1 cellular context compared by ENCODE assay signal in the genomic region with DNA sequence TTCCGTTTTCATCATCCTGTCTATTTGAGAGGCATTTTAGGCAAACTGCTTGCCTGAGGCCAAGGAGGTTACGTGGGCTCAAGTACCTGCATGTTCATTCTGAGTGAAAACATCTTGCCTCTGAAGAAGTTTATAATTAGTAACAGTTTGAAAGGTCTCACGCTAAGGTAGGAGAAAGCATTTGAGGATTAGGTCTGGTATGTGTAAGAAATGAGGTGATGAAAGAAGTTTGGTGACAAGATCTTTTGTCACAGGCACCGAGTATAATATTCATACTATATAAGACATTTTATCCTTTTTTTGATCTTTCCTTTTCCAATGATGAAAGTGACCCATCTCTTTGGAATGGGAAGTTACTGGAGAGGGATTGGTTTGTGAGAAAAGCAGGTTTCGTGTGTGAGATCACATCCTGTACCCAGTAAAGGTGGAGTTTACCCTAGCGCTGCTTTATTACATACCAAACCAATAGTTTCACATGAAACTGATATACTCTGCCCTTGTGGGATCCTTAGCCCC.
TF ChIP-seq lines count a peak whose summit lies in the region.

No MANE protein-coding gene starts in this region.

TF ChIP-seq in GM12878, 131 proteins besides CTCF, POLR2A, EP300 and RAD21 (continued from another document):
- no peak for TF ChIP-seq SRF (IDR thresholded peaks at IDR 0.05; ENCODE audit: low read depth in 2 of 2, low read length in 2 of 2)
- TF ChIP-seq RUNX3 (IDR thresholded peaks at IDR 0.05; ENCODE audit: low read length): peak; percentile 46; the same call in 1 of the 2 replicates
- no peak for TF ChIP-seq NR2C2 (IDR thresholded peaks at IDR 0.05; ENCODE audit: borderline replicate concordance, control insufficient read depth, insufficient read length, low read depth)
- TF ChIP-seq IKZF2 (IDR thresholded peaks at IDR 0.05): 0 out of 4 replicates have a peak, but pooled peaks of 1 of the 2 experiments have one; percentile 26
- peak; percentile 67 for TF ChIP-seq JUNB (IDR thresholded peaks at IDR 0.05)
- TF ChIP-seq BCL11A (IDR thresholded peaks at IDR 0.05; ENCODE audit: low read depth, low read length): no peak
- peak; percentile 14 for TF ChIP-seq BCL3 (IDR thresholded peaks at IDR 0.05; ENCODE audit: borderline replicate concordance, insufficient read depth, low read depth, low read length, poor library complexity, severe bottlenecking)
- TF ChIP-seq ZBED1 (IDR thresholded peaks at IDR 0.05; ENCODE audit: borderline replicate concordance): peak; percentile 38; the same call in 1 of the 2 replicates
- TF ChIP-seq FOXM1 (IDR thresholded peaks at IDR 0.05; ENCODE audit: low read depth, low read length): peak; percentile 87; the same call in 1 of the 2 replicates
